ENCODE assay signal across 7 cellular contexts in the genomic region with DNA sequence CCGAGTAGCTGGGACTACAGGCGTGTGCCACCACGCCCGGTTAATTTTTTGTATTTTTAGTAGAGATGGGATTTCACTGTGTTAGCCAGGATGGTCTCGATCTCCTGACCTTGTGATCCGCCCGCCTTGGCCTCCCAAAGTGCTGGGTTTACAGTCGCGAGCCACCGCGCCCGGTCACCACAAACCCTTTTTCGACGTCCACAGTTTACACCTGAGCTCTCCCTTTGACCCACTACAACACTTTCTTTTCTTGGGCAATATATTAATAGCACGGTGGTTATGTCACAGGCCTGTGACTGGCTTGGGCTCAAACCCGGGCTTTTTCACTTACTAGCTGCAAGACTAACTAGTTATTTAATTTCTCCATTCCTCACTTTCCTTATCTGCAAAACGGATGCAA. TPM values are rescaled to one million over a fixed set of nuclear protein-coding genes. Genes with fewer than 3 reads are reported as not detected.
A peak's percentile ranks its signal among the peaks of the same experiment; 100 is the strongest.
DNase-seq lines count a peak whose midpoint lies in the region; ATAC-seq, FAIRE-seq and TF ChIP-seq lines count a peak whose summit lies in the region.
"Not testable (repeated sequence)": the region's sequence is repeated elsewhere in the genome, so short reads cannot be mapped to it uniquely, and the experiment has no call there.

No MANE protein-coding gene starts in this region.

- not testable (repeated sequence) for H3K27ac ChIP-seq in HUES64 (ENCODE audit: low read depth, low read length); GM12878 (ENCODE audit: control insufficient read depth, insufficient read depth); HepG2 (ENCODE audit: extremely low read length, insufficient read depth, low read length)
- peak overlapping the region; percentile 94 for H3K27ac ChIP-seq in RWPE2 (ENCODE audit: poor library complexity, severe bottlenecking)
- peak overlapping the region; percentile 98 for H3K27ac ChIP-seq in neutrophil

- H3K4me1 Mint-ChIP-seq in CD14-positive monocyte = peaks cover 61% of the 10 kb centered on the region
- H3K4me1 Mint-ChIP-seq in activated CD8-positive, alpha-beta T cell treated with anti-CD3 and anti-CD28 coated beads for 36 hours (ENCODE audit: low read depth) = peaks cover 25% of the 10 kb centered on the region

- not testable (repeated sequence) for FAIRE-seq in GM12878 (lab: Jason Lieb, UNC); HepG2 (lab: Jason Lieb, UNC)

- peaks cover 36% of the 10 kb centered on the region for H3K79me2 ChIP-seq in GM12878 (ENCODE audit: control insufficient read depth, insufficient read depth, low read length)
- peaks cover 34% of the 10 kb centered on the region for H3K79me2 ChIP-seq in HepG2 (ENCODE audit: insufficient read depth, low read length)

- H3K4me3 Mint-ChIP-seq in CD14-positive monocyte = not testable (repeated sequence)
- H3K4me3 Mint-ChIP-seq in activated CD8-positive, alpha-beta T cell treated with anti-CD3 and anti-CD28 coated beads for 36 hours = peak overlapping the region; percentile 83

- H3K36me3 ChIP-seq in HUES64 (ENCODE audit: insufficient read depth, low read length); RWPE2 (ENCODE audit: low read depth); GM12878 (ENCODE audit: control insufficient read depth in 2 of 2, insufficient read depth in 2 of 2, low read length in 1 of 2); HepG2 (replicated peaks in 1 of 2; ENCODE audit: control insufficient read depth in 1 of 2, insufficient read depth in 2 of 2, low read length in 2 of 2): not testable (repeated sequence)
- peaks cover 10% of the 10 kb centered on the region for H3K36me3 ChIP-seq in neutrophil

- not testable (repeated sequence) for H2AFZ ChIP-seq in GM12878 (ENCODE audit: control insufficient read depth, low read depth, low read length); HepG2 (ENCODE audit: low read length)

- RAD21 ChIA-PET in GM12878 (lab: Charles Lee; ENCODE audit: unreplicated experiment) = interaction anchor here (0.7 to 4.7 kb wide), 6 partner anchors 14 to 276 kb away, joined by 3 to 37 read pairs (median 6); no protein-coding TSS in a partner anchor

- 94% methylated on average over 14 of the region's 17 CpGs for WGBS in HUES64
- 86% methylated on average over 17 of the region's 17 CpGs for WGBS in GM12878 (ENCODE audit: insufficient coverage, insufficient replicate concordance, low lambda C conversion rate, missing lambda C conversion rate)
- WGBS in HepG2 (ENCODE audit: low lambda C conversion rate) = 92% methylated on average over 17 of the region's 17 CpGs

- peak overlapping the region; percentile 94; the same call in 1 of the 2 replicates for H3K9ac ChIP-seq in HUES64 (ENCODE audit: low read depth, low read length)
- not testable (repeated sequence) for H3K9ac ChIP-seq in GM12878 (ENCODE audit: control insufficient read depth, insufficient read depth, low read length); HepG2 (ENCODE audit: insufficient read depth, low read depth, low read length)

- BruUV-seq in GM12878 (replicated peaks; lab: Mats Ljungman, UMichigan); HepG2 (replicated peaks; lab: Mats Ljungman, UMichigan): not testable (repeated sequence)

- SMC1A ChIA-PET in GM12878 (lab: Charles Lee; ENCODE audit: uncharacterized antibody, unreplicated experiment) = interaction anchor here (0.5 to 2.6 kb wide), 16 partner anchors 9 to 190 kb away, joined by 3 to 21 read pairs (median 4); no protein-coding TSS in a partner anchor

- in situ Hi-C loops in GM12878 (cut with MboI); HepG2 (cut with HindIII; ENCODE audit: extremely low pct_ligation_motif_present, low pct_unique_long_range_greater_than_20kb): not testable (repeated sequence)

- TF ChIP-seq POLR2A in GM12878 (IDR thresholded peaks at IDR 0.05; ENCODE audit: low read depth, low read length); HepG2 (IDR thresholded peaks at IDR 0.05; ENCODE audit: insufficient read depth in 1 of 2, low read depth in 2 of 2, low read length in 2 of 2): not testable (repeated sequence)

- TF ChIP-seq EP300 in GM12878 (IDR thresholded peaks at IDR 0.05; ENCODE audit: borderline replicate concordance in 1 of 2, control insufficient read depth in 1 of 2, low read depth in 2 of 2, low read length in 2 of 2); HepG2 (IDR thresholded peaks at IDR 0.05; ENCODE audit: low read depth in 2 of 2, low read length in 2 of 2); HepG2 (CRISPR knock-in tag; IDR thresholded peaks at IDR 0.05; ENCODE audit: borderline replicate concordance): not testable (repeated sequence)

- TF ChIP-seq RAD21 in GM12878 (IDR thresholded peaks at IDR 0.05; ENCODE audit: insufficient read depth, low read depth, low read length); HepG2 (CRISPR knock-in tag; IDR thresholded peaks at IDR 0.05): not testable (repeated sequence)

- TF ChIP-seq CTCF in CD14-positive monocyte (IDR thresholded peaks at IDR 0.05); RWPE2 (IDR thresholded peaks at IDR 0.05; ENCODE audit: poor library complexity, severe bottlenecking); activated CD8-positive, alpha-beta T cell treated with anti-CD3 and anti-CD28 coated beads for 36 hours (IDR thresholded peaks at IDR 0.05); GM12878 (IDR thresholded peaks at IDR 0.05 in 2 of 3, conservative IDR thresholded peaks at IDR 0.05 in 1 of 3; ENCODE audit: control insufficient read depth in 2 of 3, extremely low read depth in 1 of 3, insufficient read depth in 1 of 3, low read depth in 3 of 3, low read length in 3 of 3); HepG2 (CRISPR knock-in tag; IDR thresholded peaks at IDR 0.05); neutrophil (IDR thresholded peaks at IDR 0.05): not testable (repeated sequence)

- not testable (repeated sequence) for H3K9me3 Mint-ChIP-seq in CD14-positive monocyte; activated CD8-positive, alpha-beta T cell treated with anti-CD3 and anti-CD28 coated beads for 36 hours

- peak overlapping the region; percentile 89; the same call in 1 of the 2 replicates for H3K4me2 ChIP-seq in GM12878 (ENCODE audit: control insufficient read depth, insufficient read depth)
- peak overlapping the region; percentile 99 for H3K4me2 ChIP-seq in HepG2 (ENCODE audit: low read depth, low read length)

- H4K20me1 ChIP-seq in GM12878 (ENCODE audit: control insufficient read depth, insufficient read depth) = not testable (repeated sequence)
- peaks cover 11% of the 10 kb centered on the region; the same call in 1 of the 2 replicates for H4K20me1 ChIP-seq in HepG2 (ENCODE audit: insufficient read depth, low read length)

- not testable (repeated sequence) for H3K9me3 ChIP-seq in HUES64 (ENCODE audit: insufficient read depth, low read depth, low read length); RWPE2 (ENCODE audit: severe bottlenecking); GM12878 (replicated peaks; ENCODE audit: control insufficient read depth, insufficient read depth, low read length); HepG2 (ENCODE audit: low read length); neutrophil

- POLR2A ChIA-PET in activated CD8-positive, alpha-beta T cell treated with anti-CD3 and anti-CD28 coated beads for 36 hours (lab: Charles Lee) = interaction anchor here (0.9 to 4.1 kb wide), 4 partner anchors 11 to 37 kb away, joined by 3 to 57 read pairs (median 4); no protein-coding TSS in a partner anchor
- POLR2A ChIA-PET in GM12878 (lab: Charles Lee) (interaction anchor here (0.7 to 8.4 kb wide), 4 partner anchors 13 to 177 kb away, joined by 3 to 92 read pairs (median 3); no protein-coding TSS in a partner anchor), HepG2 (lab: Yijun Ruan, JAX) (interaction anchor here (0.8 to 1.2 kb wide), 4 partner anchors 14 to 177 kb away, joined by 4 to 6 read pairs (median 6); partner anchors contain the start of genes MRPL18 and TCP1)

- not testable (repeated sequence) for DNase-seq in CD14-positive monocyte (ENCODE audit: low spot score); RWPE2 (ENCODE audit: low spot score); activated CD8-positive, alpha-beta T cell treated with anti-CD3 and anti-CD28 coated beads for 36 hours; GM12878 (ENCODE audit: low read depth, low spot score); HepG2 (ENCODE audit: low spot score)

- intact Hi-C loops in CD14-positive monocyte (cut with micrococcal nuclease) = loop anchor here in 1 of 2 donors (2.0 kb wide), 1 partner anchor 15 kb away; no protein-coding TSS in a partner anchor
- intact Hi-C loops in activated CD8-positive, alpha-beta T cell treated with anti-CD3 and anti-CD28 coated beads for 36 hours (cut with micrococcal nuclease); GM12878 (cut with micrococcal nuclease; ENCODE audit: unreplicated experiment); HepG2 (cut with micrococcal nuclease; ENCODE audit: unreplicated experiment): not testable (repeated sequence)

- not testable (repeated sequence) for H3K4me3 ChIP-seq in HUES64 (ENCODE audit: low read length); RWPE2 (ENCODE audit: severe bottlenecking); GM12878; HepG2 (replicated peaks in 1 of 3; ENCODE audit: insufficient read depth in 1 of 3, low read depth in 2 of 3, low read length in 3 of 3)
- H3K4me3 ChIP-seq in neutrophil (ENCODE audit: low read depth in 1 of 2, low read length in 1 of 2) = peak overlapping the region in 1 of 2 experiments; percentile 89

- not testable (repeated sequence) for ATAC-seq in RWPE2 (ENCODE audit: low read depth); activated CD8-positive, alpha-beta T cell treated with anti-CD3 and anti-CD28 coated beads for 36 hours; GM12878; HepG2

- peaks cover 18% of the 10 kb centered on the region for H3K4me1 ChIP-seq in HUES64 (ENCODE audit: insufficient read depth, low read length)
- H3K4me1 ChIP-seq in RWPE2 (ENCODE audit: insufficient read depth, poor library complexity, severe bottlenecking) = peaks cover 31% of the 10 kb centered on the region
- not testable (repeated sequence) for H3K4me1 ChIP-seq in GM12878 (ENCODE audit: control insufficient read depth, insufficient read depth, low read length)
- H3K4me1 ChIP-seq in HepG2 (ENCODE audit: insufficient read depth, low read length) = peaks cover 36% of the 10 kb centered on the region
- peaks cover 81 to 82% of the 10 kb centered on the region in 2 experiments for H3K4me1 ChIP-seq in neutrophil (ENCODE audit: control insufficient read depth in 1 of 2, insufficient read depth in 1 of 2, low read depth in 1 of 2, low read length in 1 of 2)

- H3K36me3 Mint-ChIP-seq in CD14-positive monocyte = peaks cover 21 to 26% of the 10 kb centered on the region in 2 donors
- peaks cover 20% of the 10 kb centered on the region for H3K36me3 Mint-ChIP-seq in activated CD8-positive, alpha-beta T cell treated with anti-CD3 and anti-CD28 coated beads for 36 hours (ENCODE audit: low read depth)

- H3K27ac Mint-ChIP-seq in CD14-positive monocyte = peak overlapping the region in 4 of 7 donors; percentile 18 to 81 (median 48)
- not testable (repeated sequence) for H3K27ac Mint-ChIP-seq in activated CD8-positive, alpha-beta T cell treated with anti-CD3 and anti-CD28 coated beads for 36 hours

- peaks cover 6 to 11% (median 8%) of the 10 kb centered on the region in 3 donors for H3K27me3 Mint-ChIP-seq in CD14-positive monocyte (ENCODE audit: low read depth in 3 of 3)
- not testable (repeated sequence) for H3K27me3 Mint-ChIP-seq in activated CD8-positive, alpha-beta T cell treated with anti-CD3 and anti-CD28 coated beads for 36 hours

- peaks cover 46% of the 10 kb centered on the region for H3K27me3 ChIP-seq in HUES64 (ENCODE audit: insufficient read depth, low read length)
- not testable (repeated sequence) for H3K27me3 ChIP-seq in RWPE2 (ENCODE audit: insufficient read depth, poor library complexity, severe bottlenecking); GM12878 (replicated peaks in 1 of 2; ENCODE audit: control insufficient read depth in 2 of 2, insufficient read depth in 2 of 2, low read length in 1 of 2); neutrophil
- H3K27me3 ChIP-seq in HepG2 (ENCODE audit: control insufficient read depth in 1 of 2, insufficient read depth in 2 of 2, low read length in 2 of 2) = peaks cover 0 to 16% of the 10 kb centered on the region in 2 experiments; a peak in 2 of 5 replicates

- CTCF ChIA-PET in activated CD8-positive, alpha-beta T cell treated with anti-CD3 and anti-CD28 coated beads for 36 hours (lab: Charles Lee) = interaction anchor here (0.7 to 1.6 kb wide), 5 partner anchors 9 to 88 kb away, joined by 3 to 5 read pairs (median 3); no protein-coding TSS in a partner anchor
- CTCF ChIA-PET in GM12878 (lab: Yijun Ruan, JAX) = interaction anchor here (0.6 to 1.4 kb wide), 10 partner anchors 11 to 288 kb away, joined by 3 to 5 read pairs (median 3); no protein-coding TSS in a partner anchor
- CTCF ChIA-PET in HepG2 (lab: Yijun Ruan, JAX; ENCODE audit: low intra/inter-chr PET ratio, low total read pairs) = not testable (repeated sequence)

RNA-seq across cellular contexts. Expression of gene IGF2R, which starts 1.3 kb away (rescaled TPM):
- polyA plus RNA-seq in CD14-positive monocyte (1 to 10 TPM; 6.9 to 8.2 TPM), GM12878 (2011; rRNA removed) (15.1 and 18.5 TPM in 2 replicates), GM12878 (2014; fragmentation: Illumina TruSeq; extraction: Trizol) (27.0 and 29.2 TPM in 2 replicates), GM12878 (2014; fragmentation: Nextera tagmentation; extraction: Ambion mirVana) (1 to 10 TPM in 1 of 2 experiments, under 1 TPM in 1; 1.00 to 1.5 TPM), GM12878 (2014; rRNA removed) (17.3 and 20.1 TPM in 2 replicates), GM12878 (2016; fragmentation: Nextera tagmentation; extraction: Ambion mirVana) (1 to 10 TPM; 4.2 to 5.1 TPM), HepG2 (2011; rRNA removed) (38.3 and 54.8 TPM in 2 replicates)
- 35.5 TPM for polyA plus RNA-seq in HUES64 (2013, experiment 1 of 2)
- polyA plus RNA-seq in HUES64 (2013, experiment 2 of 2) = 34.7 TPM
- total RNA-seq in activated CD8-positive, alpha-beta T cell treated with anti-CD3 and anti-CD28 coated beads for 36 hours = 10 to 100 TPM; 81.7 to 82.4 TPM
- total RNA-seq in GM12878 (2013; cell fraction: nucleolus; rRNA removed) = 139 and 144 TPM in 2 replicates
- total RNA-seq in GM12878 (2014; rRNA removed) (20.7 and 21.9 TPM in 2 replicates), GM12878 (2014; rRNA removed; fragmentation: Illumina TruSeq; extraction: Trizol) (15.2 and 16.2 TPM in 2 replicates), GM12878 (2021) (36.6 and 40.1 TPM in 2 replicates), HepG2 (2016; rRNA removed; fragmentation: Illumina TruSeq; extraction: Trizol) (44.8 and 70.0 TPM in 2 replicates)
- 15.5 TPM for polyA plus RNA-seq in GM12878 (2011; ENCODE audit: low read depth)
- 14.1 and 21.9 TPM in 2 replicates for polyA plus RNA-seq in GM12878 (2011; cell fraction: cytosol; rRNA removed)
- polyA plus RNA-seq in GM12878 (2011; cell fraction: nucleus; rRNA removed) = 69.3 and 71.8 TPM in 2 replicates
- polyA plus RNA-seq in GM12878 (2012) = 20.5 and 26.8 TPM in 2 replicates
- 70.2 and 87.9 TPM in 2 replicates for polyA minus RNA-seq in GM12878 (2011; rRNA and poly(A)+ RNA removed)
- 23.8 and 44.1 TPM in 2 replicates for polyA minus RNA-seq in GM12878 (2011; cell fraction: cytosol; rRNA and poly(A)+ RNA removed)
- 111 and 165 TPM in 2 replicates for polyA minus RNA-seq in GM12878 (2011; cell fraction: nucleus; rRNA and poly(A)+ RNA removed)
- 11.8 and 13.5 TPM in 2 replicates for total RNA-seq in HepG2 (2016; cell fraction: cytosol; rRNA removed; fragmentation: Illumina TruSeq; extraction: Trizol; ENCODE audit: low read depth)
- total RNA-seq in HepG2 (2016; cell fraction: insoluble cytoplasmic fraction; rRNA removed; fragmentation: Illumina TruSeq; extraction: Trizol) = 36.8 and 73.6 TPM in 2 replicates
- total RNA-seq in HepG2 (2016; cell fraction: membrane; rRNA removed; fragmentation: Illumina TruSeq; extraction: Trizol) = 11.5 and 15.2 TPM in 2 replicates
- 129 and 155 TPM in 2 replicates for total RNA-seq in HepG2 (2016; cell fraction: nucleus; rRNA removed; fragmentation: Illumina TruSeq; extraction: Trizol)
- 32.3 and 42.3 TPM in 2 replicates for polyA plus RNA-seq in HepG2 (2011; cell fraction: cytosol; rRNA removed)
- polyA plus RNA-seq in HepG2 (2011; cell fraction: nucleus; rRNA removed) = 77.8 and 83.2 TPM in 2 replicates
- 98.1 and 112 TPM in 2 replicates for polyA plus RNA-seq in HepG2 (2012)
- polyA plus RNA-seq in HepG2 (2016; cell fraction: cytosol; fragmentation: Illumina TruSeq; extraction: Trizol; ENCODE audit: low read depth) = 1.3 and 1.8 TPM in 2 replicates
- polyA plus RNA-seq in HepG2 (2016; cell fraction: insoluble cytoplasmic fraction; fragmentation: Illumina TruSeq; extraction: Trizol; ENCODE audit: low read depth) = 22.6 and 26.7 TPM in 2 replicates
- 1.8 and 3.1 TPM in 2 replicates for polyA plus RNA-seq in HepG2 (2016; cell fraction: membrane; fragmentation: Illumina TruSeq; extraction: Trizol; ENCODE audit: low read depth)
- 85.6 and 90.1 TPM in 2 replicates for polyA plus RNA-seq in HepG2 (2016; cell fraction: nucleus; fragmentation: Illumina TruSeq; extraction: Trizol; ENCODE audit: insufficient read depth, low read depth)
- polyA minus RNA-seq in HepG2 (2011; rRNA and poly(A)+ RNA removed; ENCODE audit: low replicate concordance) = 33.0 and 141 TPM in 2 replicates
- 119 and 184 TPM in 2 replicates for polyA minus RNA-seq in HepG2 (2011; cell fraction: cytosol; rRNA and poly(A)+ RNA removed)
- 265 and 283 TPM in 2 replicates for polyA minus RNA-seq in HepG2 (2011; cell fraction: nucleus; rRNA and poly(A)+ RNA removed)
